ENCODE assay signal across 1 cellular context in the genomic region with DNA sequence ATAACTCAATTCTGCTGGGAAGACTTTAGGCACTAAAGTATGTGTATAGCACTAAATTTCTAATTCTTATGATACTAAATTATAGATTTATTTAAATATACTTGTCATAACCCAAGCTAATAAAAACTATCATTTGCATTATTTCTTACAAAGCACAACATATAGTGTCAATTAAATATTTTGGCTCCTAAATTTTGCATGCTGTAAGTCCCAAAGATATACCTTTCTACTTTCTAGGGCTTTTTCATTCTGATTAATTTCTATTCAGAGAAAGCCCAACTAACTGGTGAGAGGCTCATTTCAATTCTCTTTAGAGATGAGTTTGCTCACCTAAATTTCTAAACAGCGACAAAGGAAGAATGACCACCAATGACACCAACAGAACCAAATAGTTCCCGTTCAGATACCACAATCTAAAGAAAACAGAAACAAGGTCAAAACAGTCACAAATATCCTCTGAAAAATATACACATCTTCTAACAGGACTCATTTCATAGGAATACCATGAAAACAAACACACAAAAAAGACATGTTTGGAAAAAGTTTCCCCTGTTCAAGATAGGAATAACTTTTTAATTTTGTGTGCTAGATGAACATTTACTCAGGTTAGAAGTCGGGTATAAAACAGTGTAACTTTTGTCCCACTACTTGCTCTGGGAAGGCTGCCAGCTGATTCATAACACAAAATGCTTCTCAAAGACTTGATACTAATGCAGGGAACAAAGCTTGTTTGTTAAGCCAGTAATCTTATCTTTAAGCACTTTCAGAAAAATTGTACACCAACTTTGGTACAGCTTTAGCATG.
TF ChIP-seq lines count a peak whose summit lies in the region.

No MANE protein-coding gene starts in this region.

TF ChIP-seq in HepG2, 621 proteins besides CTCF, POLR2A, EP300 and RAD21 (continued from another document):
- TF ChIP-seq, protein P1, sequence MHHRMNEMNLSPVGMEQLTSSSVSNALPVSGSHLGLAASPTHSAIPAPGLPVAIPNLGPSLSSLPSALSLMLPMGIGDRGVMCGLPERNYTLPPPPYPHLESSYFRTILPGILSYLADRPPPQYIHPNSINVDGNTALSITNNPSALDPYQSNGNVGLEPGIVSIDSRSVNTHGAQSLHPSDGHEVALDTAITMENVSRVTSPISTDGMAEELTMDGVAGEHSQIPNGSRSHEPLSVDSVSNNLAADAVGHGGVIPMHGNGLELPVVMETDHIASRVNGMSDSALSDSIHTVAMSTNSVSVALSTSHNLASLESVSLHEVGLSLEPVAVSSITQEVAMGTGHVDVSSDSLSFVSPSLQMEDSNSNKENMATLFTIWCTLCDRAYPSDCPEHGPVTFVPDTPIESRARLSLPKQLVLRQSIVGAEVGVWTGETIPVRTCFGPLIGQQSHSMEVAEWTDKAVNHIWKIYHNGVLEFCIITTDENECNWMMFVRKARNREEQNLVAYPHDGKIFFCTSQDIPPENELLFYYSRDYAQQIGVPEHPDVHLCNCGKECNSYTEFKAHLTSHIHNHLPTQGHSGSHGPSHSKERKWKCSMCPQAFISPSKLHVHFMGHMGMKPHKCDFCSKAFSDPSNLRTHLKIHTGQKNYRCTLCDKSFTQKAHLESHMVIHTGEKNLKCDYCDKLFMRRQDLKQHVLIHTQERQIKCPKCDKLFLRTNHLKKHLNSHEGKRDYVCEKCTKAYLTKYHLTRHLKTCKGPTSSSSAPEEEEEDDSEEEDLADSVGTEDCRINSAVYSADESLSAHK (CRISPR knock-in tag; IDR thresholded peaks at IDR 0.05; ENCODE audit: borderline replicate concordance) = no peak
- TF ChIP-seq, protein P2, sequence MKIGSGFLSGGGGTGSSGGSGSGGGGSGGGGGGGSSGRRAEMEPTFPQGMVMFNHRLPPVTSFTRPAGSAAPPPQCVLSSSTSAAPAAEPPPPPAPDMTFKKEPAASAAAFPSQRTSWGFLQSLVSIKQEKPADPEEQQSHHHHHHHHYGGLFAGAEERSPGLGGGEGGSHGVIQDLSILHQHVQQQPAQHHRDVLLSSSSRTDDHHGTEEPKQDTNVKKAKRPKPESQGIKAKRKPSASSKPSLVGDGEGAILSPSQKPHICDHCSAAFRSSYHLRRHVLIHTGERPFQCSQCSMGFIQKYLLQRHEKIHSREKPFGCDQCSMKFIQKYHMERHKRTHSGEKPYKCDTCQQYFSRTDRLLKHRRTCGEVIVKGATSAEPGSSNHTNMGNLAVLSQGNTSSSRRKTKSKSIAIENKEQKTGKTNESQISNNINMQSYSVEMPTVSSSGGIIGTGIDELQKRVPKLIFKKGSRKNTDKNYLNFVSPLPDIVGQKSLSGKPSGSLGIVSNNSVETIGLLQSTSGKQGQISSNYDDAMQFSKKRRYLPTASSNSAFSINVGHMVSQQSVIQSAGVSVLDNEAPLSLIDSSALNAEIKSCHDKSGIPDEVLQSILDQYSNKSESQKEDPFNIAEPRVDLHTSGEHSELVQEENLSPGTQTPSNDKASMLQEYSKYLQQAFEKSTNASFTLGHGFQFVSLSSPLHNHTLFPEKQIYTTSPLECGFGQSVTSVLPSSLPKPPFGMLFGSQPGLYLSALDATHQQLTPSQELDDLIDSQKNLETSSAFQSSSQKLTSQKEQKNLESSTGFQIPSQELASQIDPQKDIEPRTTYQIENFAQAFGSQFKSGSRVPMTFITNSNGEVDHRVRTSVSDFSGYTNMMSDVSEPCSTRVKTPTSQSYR (CRISPR knock-in tag; IDR thresholded peaks at IDR 0.05; ENCODE audit: borderline replicate concordance) = no peak
- TF ChIP-seq, protein P3, sequence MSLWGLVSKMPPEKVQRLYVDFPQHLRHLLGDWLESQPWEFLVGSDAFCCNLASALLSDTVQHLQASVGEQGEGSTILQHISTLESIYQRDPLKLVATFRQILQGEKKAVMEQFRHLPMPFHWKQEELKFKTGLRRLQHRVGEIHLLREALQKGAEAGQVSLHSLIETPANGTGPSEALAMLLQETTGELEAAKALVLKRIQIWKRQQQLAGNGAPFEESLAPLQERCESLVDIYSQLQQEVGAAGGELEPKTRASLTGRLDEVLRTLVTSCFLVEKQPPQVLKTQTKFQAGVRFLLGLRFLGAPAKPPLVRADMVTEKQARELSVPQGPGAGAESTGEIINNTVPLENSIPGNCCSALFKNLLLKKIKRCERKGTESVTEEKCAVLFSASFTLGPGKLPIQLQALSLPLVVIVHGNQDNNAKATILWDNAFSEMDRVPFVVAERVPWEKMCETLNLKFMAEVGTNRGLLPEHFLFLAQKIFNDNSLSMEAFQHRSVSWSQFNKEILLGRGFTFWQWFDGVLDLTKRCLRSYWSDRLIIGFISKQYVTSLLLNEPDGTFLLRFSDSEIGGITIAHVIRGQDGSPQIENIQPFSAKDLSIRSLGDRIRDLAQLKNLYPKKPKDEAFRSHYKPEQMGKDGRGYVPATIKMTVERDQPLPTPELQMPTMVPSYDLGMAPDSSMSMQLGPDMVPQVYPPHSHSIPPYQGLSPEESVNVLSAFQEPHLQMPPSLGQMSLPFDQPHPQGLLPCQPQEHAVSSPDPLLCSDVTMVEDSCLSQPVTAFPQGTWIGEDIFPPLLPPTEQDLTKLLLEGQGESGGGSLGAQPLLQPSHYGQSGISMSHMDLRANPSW (CRISPR knock-in tag; IDR thresholded peaks at IDR 0.05; ENCODE audit: borderline replicate concordance) = 0 out of 2 replicates have a peak, but pooled peaks have one; percentile 15
- TF ChIP-seq CREB1 (IDR thresholded peaks at IDR 0.05) = no peak
- 0 out of 2 replicates have a peak, but pooled peaks have one; percentile 28 for TF ChIP-seq CREB1 (CRISPR knock-in tag; IDR thresholded peaks at IDR 0.05)
- TF ChIP-seq ZNF264 (CRISPR knock-in tag; IDR thresholded peaks at IDR 0.05) = 0 out of 2 replicates have a peak, but pooled peaks have one; percentile 40
- peak; percentile 43 for TF ChIP-seq PPARG (CRISPR knock-in tag; conservative IDR thresholded peaks at IDR 0.05)
- TF ChIP-seq, protein P4, sequence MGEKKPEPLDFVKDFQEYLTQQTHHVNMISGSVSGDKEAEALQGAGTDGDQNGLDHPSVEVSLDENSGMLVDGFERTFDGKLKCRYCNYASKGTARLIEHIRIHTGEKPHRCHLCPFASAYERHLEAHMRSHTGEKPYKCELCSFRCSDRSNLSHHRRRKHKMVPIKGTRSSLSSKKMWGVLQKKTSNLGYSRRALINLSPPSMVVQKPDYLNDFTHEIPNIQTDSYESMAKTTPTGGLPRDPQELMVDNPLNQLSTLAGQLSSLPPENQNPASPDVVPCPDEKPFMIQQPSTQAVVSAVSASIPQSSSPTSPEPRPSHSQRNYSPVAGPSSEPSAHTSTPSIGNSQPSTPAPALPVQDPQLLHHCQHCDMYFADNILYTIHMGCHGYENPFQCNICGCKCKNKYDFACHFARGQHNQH (CRISPR knock-in tag; IDR thresholded peaks at IDR 0.05) = no peak
